Comparison of ENCODE assay signal across 18 cellular contexts in the genomic region with DNA sequence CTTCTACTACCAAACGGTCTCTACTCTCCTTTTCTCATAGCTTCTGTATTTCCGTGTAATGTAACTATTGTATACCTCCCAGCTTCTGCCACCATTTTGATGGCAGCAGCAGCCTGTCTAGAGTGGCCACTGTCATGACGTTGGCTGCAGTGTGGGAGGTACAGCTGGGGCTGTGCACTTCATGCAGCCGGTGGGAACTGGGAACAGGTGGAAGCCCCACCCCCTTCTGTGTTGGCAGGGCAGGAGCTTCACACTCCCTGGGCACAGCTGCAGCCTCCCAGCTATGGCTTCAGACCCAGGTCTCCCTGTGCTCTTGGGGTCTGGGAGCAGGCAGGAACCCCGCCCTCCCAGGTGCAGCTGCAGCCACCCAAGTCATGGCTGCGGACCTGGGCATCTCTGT.
"Had no signal": no experiment of that assay in that cellular context is flagged by ENCODE, and none has a peak within 500 bp of the region (broad histone marks: within the 10 kb centered on the region; RNA-seq: fewer than 3 reads in every experiment).

No MANE protein-coding gene starts in this region.

- FAIRE-seq: astrocyte, kidney had no signal

- H3K27ac ChIP-seq: adrenal gland, foreskin keratinocyte had no signal

- H3K4me1 ChIP-seq: adrenal gland, foreskin keratinocyte had no signal

- H3K9me3 ChIP-seq: adrenal gland had no signal

- H3K4me3 ChIP-seq: adrenal gland, lung had no signal

- H3K36me3 ChIP-seq: adrenal gland had no signal

- H3K27me3 ChIP-seq: adrenal gland had no signal

- ATAC-seq: activated T-cell treated with anti-CD3 and anti-CD28 coated beads, Interleukin-2, amount 50 U/mL, for 4 hours; foreskin keratinocyte; left lobe of liver; naive thymus-derived CD8-positive, alpha-beta T cell; stimulated activated naive CD8-positive, alpha-beta T cell treated with anti-CD3 and anti-CD28 coated beads, Interleukin-15, Interleukin-2, amounts not matched to agents 100 U/mL and 50 U/mL, for 24 hours; WTC11 had no signal

- DNase-seq: activated CD4-positive, alpha-beta T cell treated with anti-CD3 and anti-CD28 coated beads, Interleukin-2, amount 50 U/mL, for 4 hours; activated CD8-positive, alpha-beta memory T cell treated with anti-CD3 and anti-CD28 coated beads, Interleukin-2, amount 50 U/mL, for 48 hours; activated naive CD4-positive, alpha-beta T cell; activated T-cell treated with anti-CD3 and anti-CD28 coated beads, Interleukin-2, amount 50 U/mL, for 4 hours; adrenal gland; central memory CD4-positive, alpha-beta T cell; dermis blood vessel endothelial cell; effector CD8-positive, alpha-beta T cell; foreskin keratinocyte; kidney; naive thymus-derived CD8-positive, alpha-beta T cell; stimulated activated CD4-positive, alpha-beta T cell treated with anti-CD3 and anti-CD28 coated beads, Interleukin-2, amount 100 ng/mL, for 48 hours; stimulated activated naive CD8-positive, alpha-beta T cell treated with anti-CD3 and anti-CD28 coated beads, Interleukin-15, Interleukin-2, amounts not matched to agents 100 U/mL and 50 U/mL, for 24 hours; T-helper 9 cell had no signal
